In genomic region chr11:117098269-117099231, GRCh38 we compare ENCODE assay signal across 8 cellular contexts. TPM values are rescaled to one million over a fixed set of nuclear protein-coding genes. Genes with fewer than 3 reads are reported as not detected.
DNase-seq lines count a peak whose midpoint lies in the region; ATAC-seq and TF ChIP-seq lines count a peak whose summit lies in the region.

Gene SIK3, minus strand, starts transcription at chr11:117098428. Its CDS starts 13 bp downstream, at chr11:117098415.

- H3K4me3 ChIP-seq in CD8-positive, alpha-beta memory T cell (ENCODE audit: low read length): peak within 1 kb of the TSS; percentile 87
- peak within 1 kb of the TSS; percentile 90 for H3K4me3 ChIP-seq in endocrine pancreas (ENCODE audit: control insufficient read depth, insufficient read depth, low read length)

- DNase-seq in CD8-positive, alpha-beta memory T cell: peak; percentile 94 to 96 (median 94)
- peak in 74 of 76 experiments; percentile 15 to 94 (median 86) for DNase-seq in HUDEP-2 (lab: John Stamatoyannopoulos, UW; ENCODE audit: unreplicated experiment in 76 of 76)
- DNase-seq in NOMO-1 treated with DMSO at 0.1 percent for 48 hours (lab: John Stamatoyannopoulos, UW; ENCODE audit: unreplicated experiment): peak; percentile 86
- peak; percentile 85 for DNase-seq in activated CD8-positive, alpha-beta memory T cell treated with anti-CD3 and anti-CD28 coated beads, Interleukin-2, amount 50 U/mL, for 1 hour (ENCODE audit: extremely low read depth)
- peak; percentile 91 to 93 for DNase-seq in mesothelial cell of epicardium (ENCODE audit: low spot score in 2 of 2, unreplicated experiment in 2 of 2)
- peak; percentile 78 to 96 for DNase-seq in stimulated activated CD8-positive, alpha-beta memory T cell treated with anti-CD3 and anti-CD28 coated beads, Interleukin-15, amount 100 ng/mL, for 4 hours (ENCODE audit: low read depth in 2 of 2)

- peak within 1 kb of the TSS; percentile 90 to 99 (median 97) for H3K4me3 Mint-ChIP-seq in CD8-positive, alpha-beta memory T cell
- peak within 1 kb of the TSS; percentile 88 for H3K4me3 Mint-ChIP-seq in mesothelial cell of epicardium

- peak within 1 kb of the TSS; percentile 90 for H3K9ac ChIP-seq in endocrine pancreas (ENCODE audit: control insufficient read depth, insufficient read depth, low read length)

- peaks cover 58 to 61% (median 59%) of the 10 kb centered on the region in 3 donors for H3K4me1 Mint-ChIP-seq in CD8-positive, alpha-beta memory T cell
- peaks cover 50% of the 10 kb centered on the region for H3K4me1 Mint-ChIP-seq in mesothelial cell of epicardium

- peaks cover 0 to 13% (median 0%) of the 10 kb centered on the region in 3 donors for H3K36me3 Mint-ChIP-seq in CD8-positive, alpha-beta memory T cell
- no peaks in the 10 kb centered on the region for H3K36me3 Mint-ChIP-seq in mesothelial cell of epicardium

- H3K9me3 Mint-ChIP-seq in CD8-positive, alpha-beta memory T cell: peaks cover 0 to 2% (median 0%) of the 10 kb centered on the region in 5 donors
- no peaks in the 10 kb centered on the region for H3K9me3 Mint-ChIP-seq in mesothelial cell of epicardium

- peak within 1 kb of the TSS; percentile 99 to 100 (median 100) for H3K27ac Mint-ChIP-seq in CD8-positive, alpha-beta memory T cell
- H3K27ac Mint-ChIP-seq in mesothelial cell of epicardium: peak within 1 kb of the TSS; percentile 98

- POLR2A ChIA-PET in CD8-positive, alpha-beta memory T cell (lab: Charles Lee): interaction anchor here (0.6 to 2.7 kb wide), 9 partner anchors 105 to 1429 kb away, joined by 3 to 6 read pairs (median 4); partner anchors contain the start of genes TTC36 and ZPR1

- ATAC-seq in GM21360 (IDR thresholded peaks at IDR 0.05; ENCODE audit: unreplicated experiment): peak; percentile 67

- peaks cover 0 to 2% of the 10 kb centered on the region in 2 donors for H3K27me3 Mint-ChIP-seq in CD8-positive, alpha-beta memory T cell
- H3K27me3 Mint-ChIP-seq in mesothelial cell of epicardium (ENCODE audit: low read depth): no peaks in the 10 kb centered on the region

- peak within 1 kb of the TSS; percentile 99 for H3K27ac ChIP-seq in CD8-positive, alpha-beta memory T cell (ENCODE audit: low read depth, low read length)

- TF ChIP-seq CTCF in mesothelial cell of epicardium (IDR thresholded peaks at IDR 0.05; ENCODE audit: unreplicated experiment): no peak

- peaks cover 44% of the 10 kb centered on the region for H3K4me1 ChIP-seq in CD8-positive, alpha-beta memory T cell (ENCODE audit: insufficient read depth, low read length)
- H3K4me1 ChIP-seq in endocrine pancreas (ENCODE audit: control insufficient read depth, insufficient read depth, low read length): peaks cover 14% of the 10 kb centered on the region

- CTCF ChIA-PET in CD8-positive, alpha-beta memory T cell (lab: Charles Lee): interaction anchor here (0.7 to 2.7 kb wide), 13 partner anchors 7 to 312 kb away, joined by 3 to 15 read pairs (median 5); partner anchors contain the start of genes APOA5 and ZPR1

- no peaks in the 10 kb centered on the region for H3K36me3 ChIP-seq in CD8-positive, alpha-beta memory T cell (ENCODE audit: insufficient read depth, low read length)
- H3K36me3 ChIP-seq in endocrine pancreas (ENCODE audit: control insufficient read depth, insufficient read depth, low read length): no peaks in the 10 kb centered on the region

- H3K9me3 ChIP-seq in CD8-positive, alpha-beta memory T cell (ENCODE audit: low read length): no peaks in the 10 kb centered on the region
- no peaks in the 10 kb centered on the region for H3K9me3 ChIP-seq in endocrine pancreas (ENCODE audit: control insufficient read depth, low read length)

- no peaks in the 10 kb centered on the region for H3K27me3 ChIP-seq in CD8-positive, alpha-beta memory T cell (ENCODE audit: insufficient read depth, low read length, poor library complexity, severe bottlenecking)
- H3K27me3 ChIP-seq in endocrine pancreas (ENCODE audit: control insufficient read depth, insufficient read depth, low read length): no peaks in the 10 kb centered on the region

RNA-seq across cellular contexts. Expression of gene SIK3, which starts in this region (rescaled TPM):
- 10 to 100 TPM; 42.8 to 48.7 TPM for total RNA-seq in CD8-positive, alpha-beta memory T cell
- 33.9 TPM for polyA plus RNA-seq in CD8-positive, alpha-beta memory T cell
- 28.1 to 38.1 TPM (median 35.6 TPM) in 3 replicates for total RNA-seq in mesothelial cell of epicardium

Comparison
In these comparisons a context has a peak if more than half of its experiments do, and no peak if none do; other contexts are left out.
1. Peak in every context shown above with its lines: DNase-seq, ATAC-seq, H3K4me3 ChIP-seq and H3K27ac ChIP-seq.